ENCODE assay signal across 8 cellular contexts in the genomic region with DNA sequence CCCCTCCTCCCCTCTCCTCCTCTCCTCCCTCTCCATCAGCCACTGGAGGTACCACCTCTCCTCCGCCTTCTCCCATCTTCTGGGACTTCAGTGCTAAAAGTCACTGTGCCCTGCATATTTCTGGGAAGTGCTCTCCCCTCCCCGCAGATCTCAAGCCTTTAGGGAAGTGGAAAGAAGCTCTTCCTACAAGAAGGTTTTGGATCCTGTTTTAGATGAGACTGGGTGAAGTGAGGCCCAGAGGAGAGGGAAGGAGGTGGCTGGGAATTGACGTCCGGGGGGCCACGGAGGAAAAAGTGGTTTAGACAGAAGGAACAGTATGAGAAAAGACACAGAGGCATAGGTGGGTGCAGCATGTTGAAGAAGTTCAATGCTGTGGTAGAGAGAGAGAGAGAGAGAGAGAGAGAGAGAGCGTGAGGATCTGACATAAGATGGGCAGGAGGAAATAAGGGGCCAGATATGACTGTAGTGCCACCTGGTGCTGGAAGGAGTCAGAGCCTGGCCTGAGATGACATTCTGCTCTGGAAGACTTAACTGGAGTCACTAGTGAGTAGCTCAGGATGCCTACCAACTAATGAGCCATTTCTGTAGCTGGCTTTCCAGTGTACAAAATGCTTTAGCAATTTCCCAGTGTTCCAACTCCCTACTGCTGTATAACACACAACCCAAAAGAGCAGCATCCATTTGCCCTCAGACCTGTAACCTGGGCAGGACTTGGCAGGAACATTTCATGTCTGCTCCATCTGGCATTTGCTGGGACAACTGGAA. TPM values are rescaled to one million over a fixed set of nuclear protein-coding genes. Genes with fewer than 3 reads are reported as not detected.
DNase-seq lines count a peak whose midpoint lies in the region; ATAC-seq and TF ChIP-seq lines count a peak whose summit lies in the region.

No MANE protein-coding gene starts in this region.

- no peaks in the 10 kb centered on the region for H4K20me1 ChIP-seq in osteoblast (ENCODE audit: insufficient read depth, low read length)

- peaks cover 6% of the 10 kb centered on the region for H3K4me1 Mint-ChIP-seq in activated T-helper 1 cell treated with anti-CD3 and anti-CD28 coated beads, Interleukin-12 subunit alpha, Interleukin-12 subunit beta, Interleukin-2, Interleukin-4 antibody, amounts not matched to agents 30 ng/mL and 10 ng/mL and 1 ng/mL, durations not matched to agents 14 hours and 24 hours and 36 hours (ENCODE audit: low read depth)

- H3K27ac Mint-ChIP-seq in activated T-helper 1 cell treated with anti-CD3 and anti-CD28 coated beads, Interleukin-12 subunit alpha, Interleukin-12 subunit beta, Interleukin-2, Interleukin-4 antibody, amounts not matched to agents 30 ng/mL and 10 ng/mL and 1 ng/mL, durations not matched to agents 14 hours and 24 hours and 36 hours = peak overlapping the region; percentile 31

- TF ChIP-seq CTCF in osteoblast (IDR thresholded peaks at IDR 0.05; ENCODE audit: extremely low read depth, low read depth, low read length) = peak; percentile 88

- no peak for TF ChIP-seq POLR2A in GM18505 (IDR thresholded peaks at IDR 0.05; ENCODE audit: borderline replicate concordance, extremely low read depth, insufficient read depth, insufficient read length)

- H2AFZ ChIP-seq in osteoblast (ENCODE audit: low read length) = peak overlapping the region; percentile 78

- peaks cover 18% of the 10 kb centered on the region for H3K27me3 Mint-ChIP-seq in activated T-helper 1 cell treated with anti-CD3 and anti-CD28 coated beads, Interleukin-12 subunit alpha, Interleukin-12 subunit beta, Interleukin-2, Interleukin-4 antibody, amounts not matched to agents 30 ng/mL and 10 ng/mL and 1 ng/mL, durations not matched to agents 14 hours and 24 hours and 36 hours (ENCODE audit: insufficient read depth)

- H3K9me3 Mint-ChIP-seq in activated T-helper 1 cell treated with anti-CD3 and anti-CD28 coated beads, Interleukin-12 subunit alpha, Interleukin-12 subunit beta, Interleukin-2, Interleukin-4 antibody, amounts not matched to agents 30 ng/mL and 10 ng/mL and 1 ng/mL, durations not matched to agents 14 hours and 24 hours and 36 hours = no peaks in the 10 kb centered on the region

- peaks cover 2% of the 10 kb centered on the region for H3K36me3 Mint-ChIP-seq in activated T-helper 1 cell treated with anti-CD3 and anti-CD28 coated beads, Interleukin-12 subunit alpha, Interleukin-12 subunit beta, Interleukin-2, Interleukin-4 antibody, amounts not matched to agents 30 ng/mL and 10 ng/mL and 1 ng/mL, durations not matched to agents 14 hours and 24 hours and 36 hours (ENCODE audit: low read depth)

- H3K4me2 ChIP-seq in osteoblast (ENCODE audit: insufficient read depth, low read length) = peak overlapping the region; percentile 16

- peaks cover 36% of the 10 kb centered on the region for H3K4me1 ChIP-seq in osteoblast (ENCODE audit: insufficient read depth, low read length)

- H3K79me2 ChIP-seq in osteoblast (ENCODE audit: insufficient read depth, low read length) = no peaks in the 10 kb centered on the region

- H3K4me3 Mint-ChIP-seq in activated T-helper 1 cell treated with anti-CD3 and anti-CD28 coated beads, Interleukin-12 subunit alpha, Interleukin-12 subunit beta, Interleukin-2, Interleukin-4 antibody, amounts not matched to agents 30 ng/mL and 10 ng/mL and 1 ng/mL, durations not matched to agents 14 hours and 24 hours and 36 hours = no peak overlapping the region

- no peak overlapping the region for H3K4me3 ChIP-seq in osteoblast (ENCODE audit: insufficient read depth, low read length)

- no peaks in the 10 kb centered on the region for H3K27me3 ChIP-seq in osteoblast (ENCODE audit: insufficient read depth, low read length)

- intact Hi-C loops in activated T-helper 1 cell treated with anti-CD3 and anti-CD28 coated beads, Interleukin-12 subunit alpha, Interleukin-12 subunit beta, Interleukin-2, Interleukin-4 antibody, amounts not matched to agents 30 ng/mL and 10 ng/mL and 1 ng/mL, durations not matched to agents 14 hours and 24 hours and 36 hours (cut with micrococcal nuclease) = no loop called here

- peak overlapping the region; percentile 25 for H3K27ac ChIP-seq in osteoblast (ENCODE audit: low read depth, low read length)

- peak; percentile 58 for ATAC-seq in HG02798 (IDR thresholded peaks at IDR 0.05; ENCODE audit: poor library complexity, unreplicated experiment)
- ATAC-seq in GM18505 (IDR thresholded peaks at IDR 0.05; ENCODE audit: unreplicated experiment) = no peak

- no peaks in the 10 kb centered on the region for H3K9me3 ChIP-seq in osteoblast (ENCODE audit: low read depth, low read length)

- DNase-seq in NCI-H2081 (lab: John Stamatoyannopoulos, UW) = peak; percentile 40 to 61
- no peak for DNase-seq in NCI-H2081 treated with DMSO at 0.1 percent for 48 hours (lab: John Stamatoyannopoulos, UW)
- peak; percentile 32 to 80 for DNase-seq in NCI-H526 (lab: John Stamatoyannopoulos, UW)
- peak; percentile 26 for DNase-seq in activated T-helper 1 cell treated with anti-CD3 and anti-CD28 coated beads, Interleukin-12 subunit alpha, Interleukin-12 subunit beta, Interleukin-2, Interleukin-4 antibody, amounts not matched to agents 30 ng/mL and 10 ng/mL and 1 ng/mL, durations not matched to agents 14 hours and 24 hours and 36 hours (ENCODE audit: low spot score)
- peak; percentile 62 for DNase-seq in germinal center (ENCODE audit: low spot score)
- peak; percentile 93 for DNase-seq in osteoblast (ENCODE audit: insufficient read length, low spot score, missing footprints)

- no peaks in the 10 kb centered on the region for H3K36me3 ChIP-seq in osteoblast (ENCODE audit: insufficient read depth, low read length)

RNA-seq across cellular contexts. Expression of a gene that starts 16.7 kb away (rescaled TPM):
- total RNA-seq in activated T-helper 1 cell treated with anti-CD3 and anti-CD28 coated beads, Interleukin-12 subunit alpha, Interleukin-12 subunit beta, Interleukin-2, Interleukin-4 antibody, amounts not matched to agents 30 ng/mL and 10 ng/mL and 1 ng/mL, durations not matched to agents 14 hours and 24 hours and 36 hours = 2.5 and 2.8 TPM in 2 replicates
- total RNA-seq in osteoblast = 9.8 and 11.2 TPM in 2 replicates

RNA-seq across cellular contexts. Expression of a gene that starts 24.8 kb away (rescaled TPM):
- total RNA-seq in activated T-helper 1 cell treated with anti-CD3 and anti-CD28 coated beads, Interleukin-12 subunit alpha, Interleukin-12 subunit beta, Interleukin-2, Interleukin-4 antibody, amounts not matched to agents 30 ng/mL and 10 ng/mL and 1 ng/mL, durations not matched to agents 14 hours and 24 hours and 36 hours = 36.7 and 40.1 TPM in 2 replicates
- 82.2 and 85.4 TPM in 2 replicates for total RNA-seq in osteoblast
